ENCODE assay signal across 33 cellular contexts in the genomic region with DNA sequence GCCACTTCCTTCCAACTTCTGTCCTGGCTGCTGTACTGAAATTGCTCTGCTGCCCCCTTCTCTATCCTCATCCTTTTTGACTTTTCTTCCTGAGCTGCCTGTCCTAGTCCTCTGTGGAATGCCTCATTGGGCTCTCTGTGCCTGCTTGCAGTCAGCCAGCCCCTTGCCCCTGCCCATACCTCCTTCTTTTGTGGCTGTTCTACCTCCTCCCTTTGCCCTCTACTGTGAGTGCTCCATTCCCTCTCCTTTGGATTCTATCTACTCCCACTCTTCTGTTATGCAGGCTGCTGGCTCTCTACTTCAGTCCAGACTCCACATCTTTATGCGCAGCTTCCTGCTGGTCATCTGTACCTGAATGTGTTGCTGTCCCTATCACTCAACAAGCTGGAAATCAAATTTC. TPM values are rescaled to one million over a fixed set of nuclear protein-coding genes. Genes with fewer than 3 reads are reported as not detected.
"Had no signal": no experiment of that assay in that cellular context is flagged by ENCODE, and none has a peak within 500 bp of the region (broad histone marks: within the 10 kb centered on the region; RNA-seq: fewer than 3 reads in every experiment).

No MANE protein-coding gene starts in this region.

- H3K4me3 ChIP-seq: adrenal gland, body of pancreas, breast epithelium, cardiac muscle cell, colonic mucosa had no signal

- H3K36me3 Mint-ChIP-seq: activated CD4-positive, alpha-beta memory T cell treated with anti-CD3 and anti-CD28 coated beads for 36 hours; activated CD8-positive, alpha-beta memory T cell treated with anti-CD3 and anti-CD28 coated beads, Interleukin-2, amount 10 ng/mL, durations not matched to agents 7 days and 5 days; activated naive CD4-positive, alpha-beta T cell treated with anti-CD3 and anti-CD28 coated beads, Interleukin-2, amount 50 U/mL, for 24 hours; activated naive CD8-positive, alpha-beta T cell treated with anti-CD3 and anti-CD28 coated beads for 36 hours had no signal

- H3K27ac Mint-ChIP-seq: activated CD4-positive, alpha-beta memory T cell treated with anti-CD3 and anti-CD28 coated beads for 36 hours; activated CD4-positive, alpha-beta T cell treated with anti-CD3 and anti-CD28 coated beads for 36 hours; activated CD4-positive, alpha-beta T cell treated with anti-CD3 and anti-CD28 coated beads, Interleukin-2, amount 10 ng/mL, durations not matched to agents 24 days and 14 days; activated CD8-positive, alpha-beta memory T cell treated with anti-CD3 and anti-CD28 coated beads, Interleukin-2, amount 10 ng/mL, durations not matched to agents 7 days and 5 days; activated CD8-positive, alpha-beta T cell treated with anti-CD3 and anti-CD28 coated beads, Interleukin-2, amount 10 ng/mL, durations not matched to agents 7 days and 5 days; activated naive CD4-positive, alpha-beta T cell treated with anti-CD3 and anti-CD28 coated beads for 36 hours; activated naive CD4-positive, alpha-beta T cell treated with anti-CD3 and anti-CD28 coated beads, Interleukin-2, amount 50 U/mL, for 24 hours; activated naive CD8-positive, alpha-beta T cell treated with anti-CD3 and anti-CD28 coated beads for 36 hours; activated naive CD8-positive, alpha-beta T cell treated with anti-CD3 and anti-CD28 coated beads, Interleukin-2, amount 50 U/mL, for 24 hours; activated T-helper 1 cell treated with anti-CD3 and anti-CD28 coated beads, Interleukin-12 subunit alpha, Interleukin-12 subunit beta, Interleukin-2, Interleukin-4 antibody, amounts not matched to agents 30 ng/mL and 10 ng/mL and 1 ng/mL, durations not matched to agents 14 hours and 24 hours and 36 hours; activated T-helper 2 cell treated with anti-CD3 and anti-CD28 coated beads, Interferon-gamma antibody, Interleukin-2, Interleukin-4, amounts not matched to agents 10 μg/mL and 5 μg/mL and 100 μg/mL, durations not matched to agents 14 hours and 24 hours and 36 hours; T-helper 17 cell; T-helper 2 cell treated with Interferon-gamma antibody and Interleukin-4, amounts not matched to agents 5 μg/mL and 100 μg/mL, for 36 hours had no signal

- H3K27me3 ChIP-seq: adrenal gland, body of pancreas, breast epithelium, cardiac muscle cell, colonic mucosa had no signal

- H3K4me3 Mint-ChIP-seq: activated CD4-positive, alpha-beta memory T cell treated with anti-CD3 and anti-CD28 coated beads for 36 hours; activated CD4-positive, alpha-beta T cell treated with anti-CD3 and anti-CD28 coated beads for 36 hours; activated CD4-positive, alpha-beta T cell treated with anti-CD3 and anti-CD28 coated beads, Interleukin-2, amount 10 ng/mL, durations not matched to agents 24 days and 14 days; activated CD8-positive, alpha-beta memory T cell treated with anti-CD3 and anti-CD28 coated beads, Interleukin-2, amount 10 ng/mL, durations not matched to agents 7 days and 5 days; activated CD8-positive, alpha-beta T cell treated with anti-CD3 and anti-CD28 coated beads, Interleukin-2, amount 10 ng/mL, durations not matched to agents 7 days and 5 days; activated naive CD4-positive, alpha-beta T cell treated with anti-CD3 and anti-CD28 coated beads for 36 hours; activated naive CD4-positive, alpha-beta T cell treated with anti-CD3 and anti-CD28 coated beads, Interleukin-2, amount 50 U/mL, for 24 hours; activated naive CD8-positive, alpha-beta T cell treated with anti-CD3 and anti-CD28 coated beads for 36 hours; activated naive CD8-positive, alpha-beta T cell treated with anti-CD3 and anti-CD28 coated beads, Interleukin-2, amount 50 U/mL, for 24 hours; activated T-helper 1 cell treated with anti-CD3 and anti-CD28 coated beads, Interleukin-12 subunit alpha, Interleukin-12 subunit beta, Interleukin-2, Interleukin-4 antibody, amounts not matched to agents 30 ng/mL and 10 ng/mL and 1 ng/mL, durations not matched to agents 14 hours and 24 hours and 36 hours; T-helper 17 cell; T-helper 2 cell treated with Interferon-gamma antibody and Interleukin-4, amounts not matched to agents 5 μg/mL and 100 μg/mL, for 36 hours had no signal

- ATAC-seq: activated CD4-positive, alpha-beta T cell treated with anti-CD3 and anti-CD28 coated beads for 36 hours; activated CD8-positive, alpha-beta memory T cell treated with anti-CD3 and anti-CD28 coated beads, Interleukin-2, amount 10 ng/mL, durations not matched to agents 7 days and 5 days; activated CD8-positive, alpha-beta T cell treated with anti-CD3 and anti-CD28 coated beads, Interleukin-2, amount 10 ng/mL, durations not matched to agents 7 days and 5 days; activated naive CD8-positive, alpha-beta T cell treated with anti-CD3 and anti-CD28 coated beads, Interleukin-2, amount 50 U/mL, for 24 hours; body of pancreas; T-helper 17 cell had no signal

- DNase-seq: activated CD4-positive, alpha-beta memory T cell treated with anti-CD3 and anti-CD28 coated beads for 36 hours; activated CD4-positive, alpha-beta T cell treated with anti-CD3 and anti-CD28 coated beads for 36 hours; activated CD4-positive, alpha-beta T cell treated with anti-CD3 and anti-CD28 coated beads, Interleukin-2, amount 10 ng/mL, durations not matched to agents 24 days and 14 days; activated CD4-positive, CD25-positive, alpha-beta regulatory T cell; activated CD4-positive, CD25-positive, alpha-beta regulatory T cell treated with anti-CD3 and anti-CD28 coated beads, Interleukin-2, amount 50 U/mL, for 72 hours; activated CD8-positive, alpha-beta memory T cell treated with anti-CD3 and anti-CD28 coated beads, Interleukin-2, amount 10 ng/mL, durations not matched to agents 7 days and 5 days; activated CD8-positive, alpha-beta memory T cell treated with anti-CD3 and anti-CD28 coated beads, Interleukin-2, amount 50 U/mL, for 4 hours; activated CD8-positive, alpha-beta T cell treated with anti-CD3 and anti-CD28 coated beads, Interleukin-2, amount 10 ng/mL, durations not matched to agents 7 days and 5 days; activated effector memory CD4-positive, alpha-beta T cell treated with anti-CD3 and anti-CD28 coated beads, Interleukin-2, amount 50 U/mL, for 16 hours; activated naive CD4-positive, alpha-beta T cell treated with anti-CD3 and anti-CD28 coated beads for 36 hours; activated naive CD8-positive, alpha-beta T cell treated with anti-CD3 and anti-CD28 coated beads for 36 hours; activated naive CD8-positive, alpha-beta T cell treated with anti-CD3 and anti-CD28 coated beads, Interleukin-2, amount 50 U/mL, for 24 hours; activated T-cell treated with anti-CD3 and anti-CD28 coated beads, Interleukin-2, amount 50 U/mL, for 1 hour; activated T-cell treated with anti-CD3 and anti-CD28 coated beads, Interleukin-2, amount 50 U/mL, for 48 hours; adrenal gland; amygdala; aorta; body of pancreas; central memory CD4-positive, alpha-beta T cell; cerebellar nuclear complex; colonic mucosa; effector CD8-positive, alpha-beta T cell; foreskin fibroblast; T-helper 17 cell; T1000; WERI-Rb-1 had no signal

- H3K36me3 ChIP-seq: adrenal gland, breast epithelium, cardiac muscle cell, colonic mucosa had no signal

- H3K4me1 ChIP-seq: breast epithelium, colonic mucosa had no signal

- H3K9me3 Mint-ChIP-seq: activated CD4-positive, alpha-beta memory T cell treated with anti-CD3 and anti-CD28 coated beads for 36 hours; activated CD4-positive, alpha-beta T cell treated with anti-CD3 and anti-CD28 coated beads, Interleukin-2, amount 10 ng/mL, durations not matched to agents 24 days and 14 days; activated naive CD4-positive, alpha-beta T cell treated with anti-CD3 and anti-CD28 coated beads for 36 hours; activated naive CD4-positive, alpha-beta T cell treated with anti-CD3 and anti-CD28 coated beads, Interleukin-2, amount 50 U/mL, for 24 hours; activated naive CD8-positive, alpha-beta T cell treated with anti-CD3 and anti-CD28 coated beads for 36 hours; activated naive CD8-positive, alpha-beta T cell treated with anti-CD3 and anti-CD28 coated beads, Interleukin-2, amount 50 U/mL, for 24 hours; activated T-helper 1 cell treated with anti-CD3 and anti-CD28 coated beads, Interleukin-12 subunit alpha, Interleukin-12 subunit beta, Interleukin-2, Interleukin-4 antibody, amounts not matched to agents 30 ng/mL and 10 ng/mL and 1 ng/mL, durations not matched to agents 14 hours and 24 hours and 36 hours; activated T-helper 2 cell treated with anti-CD3 and anti-CD28 coated beads, Interferon-gamma antibody, Interleukin-2, Interleukin-4, amounts not matched to agents 10 μg/mL and 5 μg/mL and 100 μg/mL, durations not matched to agents 14 hours and 24 hours and 36 hours; T-helper 2 cell treated with Interferon-gamma antibody and Interleukin-4, amounts not matched to agents 5 μg/mL and 100 μg/mL, for 36 hours had no signal

- H3K4me1 Mint-ChIP-seq: activated CD4-positive, alpha-beta T cell treated with anti-CD3 and anti-CD28 coated beads for 36 hours; activated CD4-positive, alpha-beta T cell treated with anti-CD3 and anti-CD28 coated beads, Interleukin-2, amount 10 ng/mL, durations not matched to agents 24 days and 14 days; activated CD8-positive, alpha-beta memory T cell treated with anti-CD3 and anti-CD28 coated beads, Interleukin-2, amount 10 ng/mL, durations not matched to agents 7 days and 5 days; activated naive CD4-positive, alpha-beta T cell treated with anti-CD3 and anti-CD28 coated beads, Interleukin-2, amount 50 U/mL, for 24 hours; activated naive CD8-positive, alpha-beta T cell treated with anti-CD3 and anti-CD28 coated beads for 36 hours; activated naive CD8-positive, alpha-beta T cell treated with anti-CD3 and anti-CD28 coated beads, Interleukin-2, amount 50 U/mL, for 24 hours; T-helper 17 cell had no signal

- H3K9me3 ChIP-seq: adrenal gland, body of pancreas, colonic mucosa had no signal

RNA-seq across cellular contexts. Expression of a gene that starts 8.4 kb away (rescaled TPM):
- total RNA-seq: activated CD4-positive, alpha-beta T cell treated with anti-CD3 and anti-CD28 coated beads, Interleukin-2, amount 10 ng/mL, durations not matched to agents 24 days and 14 days; activated CD8-positive, alpha-beta memory T cell treated with anti-CD3 and anti-CD28 coated beads, Interleukin-2, amount 10 ng/mL, durations not matched to agents 7 days and 5 days; activated CD8-positive, alpha-beta T cell treated with anti-CD3 and anti-CD28 coated beads, Interleukin-2, amount 10 ng/mL, durations not matched to agents 7 days and 5 days; activated T-helper 2 cell treated with anti-CD3 and anti-CD28 coated beads, Interferon-gamma antibody, Interleukin-2, Interleukin-4, amounts not matched to agents 10 μg/mL and 5 μg/mL and 100 μg/mL, durations not matched to agents 14 hours and 24 hours and 36 hours; T-helper 17 cell had no signal

RNA-seq across cellular contexts. Expression of a gene that starts 54.2 kb away (rescaled TPM):
- total RNA-seq: activated CD4-positive, alpha-beta memory T cell treated with anti-CD3 and anti-CD28 coated beads for 36 hours; activated CD4-positive, alpha-beta T cell treated with anti-CD3 and anti-CD28 coated beads, Interleukin-2, amount 10 ng/mL, durations not matched to agents 24 days and 14 days; activated CD8-positive, alpha-beta memory T cell treated with anti-CD3 and anti-CD28 coated beads for 36 hours; activated CD8-positive, alpha-beta memory T cell treated with anti-CD3 and anti-CD28 coated beads, Interleukin-2, amount 10 ng/mL, durations not matched to agents 7 days and 5 days; activated CD8-positive, alpha-beta T cell treated with anti-CD3 and anti-CD28 coated beads, Interleukin-2, amount 10 ng/mL, durations not matched to agents 7 days and 5 days; activated T-helper 1 cell treated with anti-CD3 and anti-CD28 coated beads, Interleukin-12 subunit alpha, Interleukin-12 subunit beta, Interleukin-2, Interleukin-4 antibody, amounts not matched to agents 30 ng/mL and 10 ng/mL and 1 ng/mL, durations not matched to agents 14 hours and 24 hours and 36 hours; activated T-helper 2 cell treated with anti-CD3 and anti-CD28 coated beads, Interferon-gamma antibody, Interleukin-2, Interleukin-4, amounts not matched to agents 10 μg/mL and 5 μg/mL and 100 μg/mL, durations not matched to agents 14 hours and 24 hours and 36 hours; T-helper 17 cell had no signal
